ENCODE assay signal across 14 cellular contexts in the genomic region with DNA sequence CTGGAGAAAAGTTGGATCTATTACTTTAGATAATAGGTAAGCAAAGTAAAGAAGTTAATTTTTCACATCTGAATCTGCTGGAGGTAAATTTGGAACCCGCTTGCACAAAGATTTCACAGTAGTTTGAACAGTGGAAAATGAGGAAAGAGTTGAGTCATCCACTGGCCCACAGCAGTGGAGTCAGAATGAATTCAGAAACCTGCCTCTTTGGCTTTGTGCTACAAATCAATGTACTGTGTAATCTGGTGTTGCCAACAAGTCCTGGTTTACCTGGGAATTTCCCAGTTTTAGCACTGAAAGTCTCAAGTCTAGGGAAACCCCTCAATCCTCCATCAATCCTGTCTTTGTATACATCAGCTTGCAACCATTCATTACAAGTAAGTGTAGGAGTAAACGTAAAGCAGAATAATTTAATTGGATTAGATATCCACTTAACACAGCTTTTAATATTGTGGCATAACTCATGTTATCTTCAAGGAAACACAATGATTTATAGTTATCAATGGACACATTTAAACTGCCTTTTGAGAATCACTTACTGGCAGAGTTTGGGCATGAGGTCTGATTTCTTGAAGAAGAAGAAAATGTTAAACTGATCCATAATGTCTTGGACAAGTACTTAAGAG.
DNase-seq lines count a peak whose midpoint lies in the region; ATAC-seq lines count a peak whose summit lies in the region.
"Had no signal": no experiment of that assay in that cellular context is flagged by ENCODE, and none has a peak within 500 bp of the region (broad histone marks: within the 10 kb centered on the region; RNA-seq: fewer than 3 reads in every experiment).

No MANE protein-coding gene starts in this region.

- intact Hi-C loops in sciatic nerve (cut with DNase I): no loop called here

- H3K27ac ChIP-seq in substantia nigra (ENCODE audit: low read depth, low read length, poor library complexity, severe bottlenecking): no peak overlapping the region
- H3K27ac ChIP-seq: PC-9 had no signal

- DNase-seq in RPMI7951 (ENCODE audit: low read depth): peak; percentile 36
- peak; percentile 95 for DNase-seq in kidney tubule cell (ENCODE audit: low spot score)
- DNase-seq in stimulated activated CD4-positive, alpha-beta T cell treated with anti-CD3 and anti-CD28 coated beads, Interleukin-4, amount 100 ng/mL, for 4 hours: no peak
- no peak for DNase-seq in stimulated activated CD4-positive, alpha-beta T cell treated with anti-CD3 and anti-CD28 coated beads, Interleukin-4, amount 100 ng/mL, for 1 hour
- DNase-seq in substantia nigra (lab: John Stamatoyannopoulos, UW): no peak
- no peak for DNase-seq in sciatic nerve (ENCODE audit: low spot score)
- DNase-seq: Caco-2; caudate nucleus; NCI-H2081 treated with DMSO at 0.1 percent for 48 hours; PC-9; stimulated activated CD4-positive, alpha-beta T cell treated with anti-CD3 and anti-CD28 coated beads, Interleukin-2, amount 100 ng/mL, for 48 hours had no signal

- peak; percentile 60 for ATAC-seq in GM18909 (IDR thresholded peaks at IDR 0.05; ENCODE audit: poor library complexity, unreplicated experiment)
- peak; percentile 78 for ATAC-seq in HG02870 (IDR thresholded peaks at IDR 0.05; ENCODE audit: unreplicated experiment)
- no peak for ATAC-seq in sciatic nerve
- ATAC-seq: HCT116 had no signal

Comparison
In these comparisons a context has a peak if more than half of its experiments do, and no peak if none do; other contexts are left out.
1. DNase-seq: peak in RPMI7951 (single experiment) and kidney tubule cell (single experiment); none in stimulated activated CD4-positive, alpha-beta T cell treated with anti-CD3 and anti-CD28 coated beads, Interleukin-4, amount 100 ng/mL, for 4 hours (0 of 2), stimulated activated CD4-positive, alpha-beta T cell treated with anti-CD3 and anti-CD28 coated beads, Interleukin-4, amount 100 ng/mL, for 1 hour (single experiment), substantia nigra (0 of 49) and sciatic nerve (single experiment).